ENCODE assay signal across 11 cellular contexts in genomic region chr18:80202264-80202998, GRCh38. TPM values are rescaled to one million over a fixed set of nuclear protein-coding genes. Genes with fewer than 3 reads are reported as not detected.
DNase-seq lines count a peak whose midpoint lies in the region; ATAC-seq, FAIRE-seq and TF ChIP-seq lines count a peak whose summit lies in the region.
"Had no signal": no experiment of that assay in that cellular context is flagged by ENCODE, and none has a peak within 500 bp of the region (broad histone marks: within the 10 kb centered on the region; RNA-seq: fewer than 3 reads in every experiment).

No MANE protein-coding gene starts in this region.

- no peak overlapping the region for H3K27ac ChIP-seq in PC-9
- H3K27ac ChIP-seq: breast epithelium had no signal

- FAIRE-seq in GM19239 (lab: Jason Lieb, UNC) = peak; percentile 89

- no peak overlapping the region for H3K4me3 Mint-ChIP-seq in activated B cell treated with CpG ODN at 0.5 μM for 24 hours

- DNase-seq in GM19239 (ENCODE audit: insufficient read length, low spot score) = no peak
- no peak for DNase-seq in activated B cell treated with CpG ODN at 0.5 μM for 24 hours
- no peak for DNase-seq in PC-9
- DNase-seq in glomerular visceral epithelial cell (ENCODE audit: extremely low spot score) = no peak
- no peak for DNase-seq in cerebellar cortex (ENCODE audit: low spot score)
- DNase-seq in NK-92 treated with Interleukin-12 subunit alpha and Interleukin-12 subunit beta, amount 100 ng/mL, for 24 hours (lab: John Stamatoyannopoulos, UW) = no peak
- DNase-seq: DMS79 treated with DMSO at 0.1 percent for 48 hours, NCI-H524 treated with DMSO at 0.1 percent for 48 hours had no signal

- H3K4me1 ChIP-seq in PC-9 (replicated peaks; ENCODE audit: insufficient read depth) = no peaks in the 10 kb centered on the region
- H3K4me1 ChIP-seq: breast epithelium had no signal

- no peak overlapping the region for H3K4me3 ChIP-seq in PC-9
- H3K4me3 ChIP-seq: breast epithelium had no signal

- no peaks in the 10 kb centered on the region for H3F3A ChIP-seq in PC-9 (ENCODE audit: insufficient read depth, low read depth)

- no TSS peak for BruUV-seq in PC-9 (replicated peaks; lab: Mats Ljungman, UMichigan)

- H3K27me3 ChIP-seq in PC-9 (ENCODE audit: insufficient read depth, low read depth) = peaks cover 54% of the 10 kb centered on the region
- H3K27me3 ChIP-seq: breast epithelium had no signal

- H4K20me1 ChIP-seq in PC-9 (ENCODE audit: insufficient read depth) = no peaks in the 10 kb centered on the region

- TF ChIP-seq CTCF in activated B cell treated with CpG ODN at 0.5 μM for 24 hours (IDR thresholded peaks at IDR 0.05) (no peak), PC-9 (conservative IDR thresholded peaks at IDR 0.05) (no peak)

- no peaks in the 10 kb centered on the region for H3K9me3 ChIP-seq in PC-9 (ENCODE audit: insufficient read depth, low read depth)
- H3K9me3 ChIP-seq: breast epithelium had no signal

- POLR2A ChIA-PET in activated B cell treated with CpG ODN at 0.5 μM for 24 hours (lab: Charles Lee) = interaction anchor here (0.9 kb wide), 1 partner anchor 55 kb away, joined by 3 read pairs; no protein-coding TSS in a partner anchor
- POLR2A ChIA-PET in PC-9 (lab: Charles Lee; ENCODE audit: unreplicated experiment) = no interaction called here

- H3K9me3 Mint-ChIP-seq in activated B cell treated with CpG ODN at 0.5 μM for 24 hours = no peaks in the 10 kb centered on the region

- H3K36me3 ChIP-seq in PC-9 (ENCODE audit: low read depth) = no peaks in the 10 kb centered on the region
- H3K36me3 ChIP-seq: breast epithelium had no signal

- CTCF ChIA-PET in activated B cell treated with CpG ODN at 0.5 μM for 24 hours (lab: Charles Lee) (no interaction called here), PC-9 (lab: Charles Lee) (no interaction called here)

- no peak overlapping the region for H2AFZ ChIP-seq in PC-9

- no peak overlapping the region for H3K4me2 ChIP-seq in PC-9

- no peaks in the 10 kb centered on the region for H3K79me2 ChIP-seq in PC-9 (ENCODE audit: low read depth)

- H3K4me1 Mint-ChIP-seq in activated B cell treated with CpG ODN at 0.5 μM for 24 hours = no peaks in the 10 kb centered on the region

- ATAC-seq in GM18499 (IDR thresholded peaks at IDR 0.05; ENCODE audit: insufficient read depth, unreplicated experiment) (peak; percentile 90), HG02870 (IDR thresholded peaks at IDR 0.05; ENCODE audit: unreplicated experiment) (peak; percentile 97), activated B cell treated with CpG ODN at 0.5 μM for 24 hours (ENCODE audit: low read depth) (peak; percentile 64)

- H3K9me2 ChIP-seq in PC-9 (ENCODE audit: insufficient read depth) = no peaks in the 10 kb centered on the region

- no peaks in the 10 kb centered on the region for H3K36me3 Mint-ChIP-seq in activated B cell treated with CpG ODN at 0.5 μM for 24 hours (ENCODE audit: low read depth)

- intact Hi-C loops in activated B cell treated with CpG ODN at 0.5 μM for 24 hours (cut with micrococcal nuclease) = no loop called here
- intact Hi-C loops in PC-9 (cut with micrococcal nuclease; ENCODE audit: unreplicated experiment) = no loop called here

- H3K27me3 Mint-ChIP-seq in activated B cell treated with CpG ODN at 0.5 μM for 24 hours = peaks cover 27% of the 10 kb centered on the region

- H3K27ac Mint-ChIP-seq in activated B cell treated with CpG ODN at 0.5 μM for 24 hours = peak overlapping the region; percentile 4

RNA-seq across cellular contexts. Expression of gene PARD6G, which starts 44.9 kb away (rescaled TPM):
- total RNA-seq in activated B cell treated with CpG ODN at 0.5 μM for 24 hours (not detected in 2 replicates), PC-9 (2021) (0.15 and 0.23 TPM in 2 replicates)
